In the genomic region with DNA sequence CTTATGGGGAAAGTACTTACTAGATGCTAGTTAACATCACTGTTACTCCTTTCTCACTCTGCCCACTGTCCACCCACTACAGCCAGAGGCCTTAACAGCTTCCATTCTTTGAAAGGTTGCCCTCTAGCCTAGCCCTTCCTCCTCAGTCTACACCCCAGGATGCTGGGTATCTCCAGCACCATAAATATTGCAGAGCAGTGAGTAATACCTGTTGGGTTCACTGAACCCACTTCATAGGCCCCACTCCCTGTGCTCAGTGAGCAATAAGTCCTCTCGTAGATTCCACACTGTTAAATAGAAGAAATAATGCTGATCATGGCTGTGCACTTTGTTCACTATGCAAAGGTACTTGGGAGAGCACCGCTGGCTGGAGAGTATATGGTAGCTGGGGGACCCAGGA, we compare ENCODE assay signal across 14 cellular contexts.
DNase-seq lines count a peak whose midpoint lies in the region; ATAC-seq and TF ChIP-seq lines count a peak whose summit lies in the region.
"Had no signal": no experiment of that assay in that cellular context is flagged by ENCODE, and none has a peak within 500 bp of the region (broad histone marks: within the 10 kb centered on the region; RNA-seq: fewer than 3 reads in every experiment).

No MANE protein-coding gene starts in this region.

- no peak for DNase-seq in activated T-cell treated with anti-CD3 and anti-CD28 coated beads, Interleukin-2, amount 50 U/mL, for 4 hours
- DNase-seq in activated T-cell treated with anti-CD3 and anti-CD28 coated beads, Interleukin-2, amount 50 U/mL, for 48 hours = no peak
- no peak for DNase-seq in mucosa of descending colon
- no peak for DNase-seq in type B pancreatic cell (ENCODE audit: extremely low spot score, unreplicated experiment)
- DNase-seq in thyroid gland = no peak
- DNase-seq: activated CD4-positive, CD25-positive, alpha-beta regulatory T cell treated with anti-CD3 and anti-CD28 coated beads, Interleukin-2, amount 50 U/mL, for 72 hours; cortex of kidney; midbrain; NCI-H187; NCI-H526 treated with DMSO at 0.1 percent for 48 hours; SW 1271 had no signal

- 92 to 100% methylated on average over 2 of the region's 2 CpGs for WGBS in thyroid gland, 2 donors

- H3K4me3 Mint-ChIP-seq in activated T-cell treated with anti-CD3 and anti-CD28 coated beads, Interleukin-2, amount 50 U/mL, for 4 hours = no peak overlapping the region
- H3K4me3 Mint-ChIP-seq in activated T-helper 17 cell treated with anti-CD3 and anti-CD28 coated beads, Interleukin-2, amount 50 U/mL, for 72 hours = peak overlapping the region; percentile 53
- no peak overlapping the region for H3K4me3 Mint-ChIP-seq in type B pancreatic cell

- TF ChIP-seq POLR2A in thyroid gland (IDR thresholded peaks at IDR 0.05) = no peak

- intact Hi-C loops in mucosa of descending colon (cut with DNase I, micrococcal nuclease) = no loop called here
- intact Hi-C loops in thyroid gland (cut with DNase I) = no loop called here

- H3K4me3 ChIP-seq in mucosa of descending colon (no peak overlapping the region), thyroid gland (replicated peaks in 1 of 3) (no peak overlapping the region)

- ATAC-seq in activated T-cell treated with anti-CD3 and anti-CD28 coated beads, Interleukin-2, amount 50 U/mL, for 4 hours = peak; percentile 53 to 63
- ATAC-seq in activated T-helper 17 cell treated with anti-CD3 and anti-CD28 coated beads, Interleukin-2, amount 50 U/mL, for 72 hours (replicated peaks) = peak; percentile 62
- ATAC-seq in mucosa of descending colon (peak; percentile 26), HG03139 (IDR thresholded peaks at IDR 0.05; ENCODE audit: unreplicated experiment) (no peak), HG03439 (IDR thresholded peaks at IDR 0.05; ENCODE audit: unreplicated experiment) (no peak)

- no peaks in the 10 kb centered on the region for H3K27me3 ChIP-seq in thyroid gland

- H3K36me3 Mint-ChIP-seq in activated T-cell treated with anti-CD3 and anti-CD28 coated beads, Interleukin-2, amount 50 U/mL, for 4 hours (ENCODE audit: insufficient read depth) = no peaks in the 10 kb centered on the region
- no peaks in the 10 kb centered on the region for H3K36me3 Mint-ChIP-seq in activated T-helper 17 cell treated with anti-CD3 and anti-CD28 coated beads, Interleukin-2, amount 50 U/mL, for 72 hours (ENCODE audit: low read depth)
- no peaks in the 10 kb centered on the region for H3K36me3 Mint-ChIP-seq in type B pancreatic cell

- H3K9me3 Mint-ChIP-seq in activated T-cell treated with anti-CD3 and anti-CD28 coated beads, Interleukin-2, amount 50 U/mL, for 4 hours = no peaks in the 10 kb centered on the region
- peaks cover 4% of the 10 kb centered on the region for H3K9me3 Mint-ChIP-seq in activated T-helper 17 cell treated with anti-CD3 and anti-CD28 coated beads, Interleukin-2, amount 50 U/mL, for 72 hours
- no peaks in the 10 kb centered on the region for H3K9me3 Mint-ChIP-seq in type B pancreatic cell

- H3K9me3 ChIP-seq in mucosa of descending colon (no peaks in the 10 kb centered on the region), thyroid gland (no peaks in the 10 kb centered on the region)

- no peaks in the 10 kb centered on the region for H3K36me3 ChIP-seq in mucosa of descending colon (ENCODE audit: low read depth)
- H3K36me3 ChIP-seq in thyroid gland = no peaks in the 10 kb centered on the region

- TF ChIP-seq CTCF in mucosa of descending colon (IDR thresholded peaks at IDR 0.05) = no peak
- TF ChIP-seq CTCF in type B pancreatic cell (conservative IDR thresholded peaks at IDR 0.05) = no peak
- TF ChIP-seq CTCF in thyroid gland (IDR thresholded peaks at IDR 0.05) = no peak

- no peak overlapping the region for H3K27ac ChIP-seq in thyroid gland

- H3K4me1 ChIP-seq in mucosa of descending colon (ENCODE audit: low read depth) (peaks cover 2% of the 10 kb centered on the region), thyroid gland (peaks cover 10 to 17% of the 10 kb centered on the region in 2 donors)

- H3K4me1 Mint-ChIP-seq in activated T-cell treated with anti-CD3 and anti-CD28 coated beads, Interleukin-2, amount 50 U/mL, for 4 hours (ENCODE audit: low read depth) = peaks cover 42% of the 10 kb centered on the region
- H3K4me1 Mint-ChIP-seq in activated T-helper 17 cell treated with anti-CD3 and anti-CD28 coated beads, Interleukin-2, amount 50 U/mL, for 72 hours = peaks cover 16% of the 10 kb centered on the region
- peaks cover 29% of the 10 kb centered on the region for H3K4me1 Mint-ChIP-seq in type B pancreatic cell (ENCODE audit: unreplicated experiment)

- no peaks in the 10 kb centered on the region for H3K27me3 Mint-ChIP-seq in activated T-cell treated with anti-CD3 and anti-CD28 coated beads, Interleukin-2, amount 50 U/mL, for 4 hours (ENCODE audit: low read depth)
- H3K27me3 Mint-ChIP-seq in activated T-helper 17 cell treated with anti-CD3 and anti-CD28 coated beads, Interleukin-2, amount 50 U/mL, for 72 hours = no peaks in the 10 kb centered on the region
- H3K27me3 Mint-ChIP-seq in type B pancreatic cell = no peaks in the 10 kb centered on the region

- peak overlapping the region; percentile 17 for H3K27ac Mint-ChIP-seq in activated T-helper 17 cell treated with anti-CD3 and anti-CD28 coated beads, Interleukin-2, amount 50 U/mL, for 72 hours
- H3K27ac Mint-ChIP-seq in type B pancreatic cell = peak overlapping the region; percentile 100

Comparison
In these comparisons a context has a peak if more than half of its experiments do, and no peak if none do; other contexts are left out.
1. ATAC-seq: peak in activated T-cell treated with anti-CD3 and anti-CD28 coated beads, Interleukin-2, amount 50 U/mL, for 4 hours (2 of 2), activated T-helper 17 cell treated with anti-CD3 and anti-CD28 coated beads, Interleukin-2, amount 50 U/mL, for 72 hours (single experiment) and mucosa of descending colon (single experiment); none in HG03139 (single experiment) and HG03439 (single experiment).